ENCODE assay signal across 20 cellular contexts in the genomic region with DNA sequence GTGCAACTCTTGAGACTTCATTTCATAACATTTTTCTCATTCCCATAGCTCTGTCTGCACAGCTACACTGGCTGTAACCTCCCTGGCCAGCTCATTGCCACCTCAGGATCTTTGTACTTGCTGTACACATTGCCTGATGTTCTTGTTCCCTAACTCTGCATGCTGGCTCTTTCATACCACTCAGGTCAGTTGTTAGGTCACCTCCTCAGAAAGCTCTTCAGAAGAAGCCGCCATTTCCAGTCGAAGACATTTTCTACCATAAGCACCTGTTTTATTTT.
A peak's percentile ranks its signal among the peaks of the same experiment; 100 is the strongest.
DNase-seq lines count a peak whose midpoint lies in the region; ATAC-seq, FAIRE-seq and TF ChIP-seq lines count a peak whose summit lies in the region.
"Had no signal": no experiment of that assay in that cellular context is flagged by ENCODE, and none has a peak within 500 bp of the region (broad histone marks: within the 10 kb centered on the region; RNA-seq: fewer than 3 reads in every experiment).

No MANE protein-coding gene starts in this region.

- H3K4me3 ChIP-seq in astrocyte (ENCODE audit: insufficient read depth, low read depth, low read length) (no peak overlapping the region), mucosa of descending colon (no peak overlapping the region)
- H3K4me3 ChIP-seq: A549, HAP-1, SK-N-MC, smooth muscle cell had no signal

- peaks cover 17% of the 10 kb centered on the region for H3K36me3 Mint-ChIP-seq in activated CD4-positive, alpha-beta memory T cell treated with anti-CD3 and anti-CD28 coated beads for 36 hours
- H3K36me3 Mint-ChIP-seq in activated CD4-positive, alpha-beta memory T cell treated with anti-CD3 and anti-CD28 coated beads, Interleukin-2, amount 10 ng/mL, durations not matched to agents 7 days and 5 days (ENCODE audit: low read depth), result peaks cover 29% of the 10 kb centered on the region
- H3K36me3 Mint-ChIP-seq in astrocyte (ENCODE audit: low read depth, unreplicated experiment), result peaks cover 9% of the 10 kb centered on the region

- intact Hi-C loops in activated CD4-positive, alpha-beta memory T cell treated with anti-CD3 and anti-CD28 coated beads for 36 hours (cut with micrococcal nuclease), result loop anchor here (1.0 kb wide), 1 partner anchor 13 kb away; no protein-coding TSS in a partner anchor
- intact Hi-C loops in mucosa of descending colon (cut with DNase I, micrococcal nuclease), result no loop called here

- H3K9ac ChIP-seq in astrocyte (ENCODE audit: low read length), result no peak overlapping the region

- H3K4me2 ChIP-seq in astrocyte (ENCODE audit: low read length), result no peak overlapping the region
- H3K4me2 ChIP-seq: A549, smooth muscle cell had no signal

- H3K27ac ChIP-seq in KOPT-K1 (ENCODE audit: low read depth, low read length, poor library complexity, severe bottlenecking) (peak overlapping the region; percentile 60), astrocyte (ENCODE audit: low read depth, low read length) (no peak overlapping the region)
- H3K27ac ChIP-seq: A549, brain microvascular endothelial cell, SK-N-MC had no signal

- no peak overlapping the region for H2AFZ ChIP-seq in astrocyte (ENCODE audit: low read depth, low read length)

- no peaks in the 10 kb centered on the region for H3K27me3 ChIP-seq in astrocyte (ENCODE audit: insufficient read depth, low read length)
- H3K27me3 ChIP-seq: brain microvascular endothelial cell had no signal

- no peaks in the 10 kb centered on the region for H3K79me2 ChIP-seq in astrocyte (ENCODE audit: insufficient read depth, low read length)

- H3K9me3 ChIP-seq in KOPT-K1 (ENCODE audit: insufficient read depth, low read length, poor library complexity, severe bottlenecking), result no peaks in the 10 kb centered on the region
- no peaks in the 10 kb centered on the region for H3K9me3 ChIP-seq in astrocyte (ENCODE audit: insufficient read depth, low read depth, low read length)
- no peaks in the 10 kb centered on the region for H3K9me3 ChIP-seq in mucosa of descending colon
- H3K9me3 ChIP-seq: A549, HAP-1 had no signal

- no peaks in the 10 kb centered on the region for H3K27me3 Mint-ChIP-seq in activated CD4-positive, alpha-beta memory T cell treated with anti-CD3 and anti-CD28 coated beads for 36 hours
- no peaks in the 10 kb centered on the region for H3K27me3 Mint-ChIP-seq in activated CD4-positive, alpha-beta memory T cell treated with anti-CD3 and anti-CD28 coated beads, Interleukin-2, amount 10 ng/mL, durations not matched to agents 7 days and 5 days
- no peaks in the 10 kb centered on the region for H3K27me3 Mint-ChIP-seq in astrocyte (ENCODE audit: low read depth, unreplicated experiment)
- H3K27me3 Mint-ChIP-seq: activated naive CD4-positive, alpha-beta T cell treated with anti-CD3 and anti-CD28 coated beads, Interleukin-2, amount 50 U/mL, for 24 hours had no signal

- H3K36me3 ChIP-seq in KOPT-K1 (ENCODE audit: insufficient read depth, low read length), result no peaks in the 10 kb centered on the region
- no peaks in the 10 kb centered on the region for H3K36me3 ChIP-seq in astrocyte (ENCODE audit: insufficient read depth, low read length)
- H3K36me3 ChIP-seq in mucosa of descending colon (ENCODE audit: low read depth), result no peaks in the 10 kb centered on the region
- H3K36me3 ChIP-seq: brain microvascular endothelial cell, HAP-1 had no signal

- H3K4me1 ChIP-seq in astrocyte (ENCODE audit: insufficient read depth, low read length) (no peaks in the 10 kb centered on the region), mucosa of descending colon (ENCODE audit: low read depth) (no peaks in the 10 kb centered on the region)
- H3K4me1 ChIP-seq: A549, HAP-1 had no signal

- POLR2A ChIA-PET in activated CD4-positive, alpha-beta memory T cell treated with anti-CD3 and anti-CD28 coated beads for 36 hours (lab: Charles Lee), result interaction anchor here (1.0 to 2.8 kb wide), 4 partner anchors 13 to 26 kb away, joined by 3 to 16 read pairs (median 9); no protein-coding TSS in a partner anchor
- POLR2A ChIA-PET in activated CD4-positive, alpha-beta memory T cell treated with anti-CD3 and anti-CD28 coated beads, Interleukin-2, amount 10 ng/mL, durations not matched to agents 7 days and 5 days (lab: Charles Lee), result interaction anchor here (1.1 to 1.3 kb wide), 2 partner anchors 24 to 26 kb away, joined by 3 read pairs; no protein-coding TSS in a partner anchor

- peak; percentile 29 for ATAC-seq in mucosa of descending colon
- ATAC-seq: A549 had no signal

- TF ChIP-seq CTCF in astrocyte (IDR thresholded peaks at IDR 0.05; ENCODE audit: insufficient read depth, low read depth, low read length) (no peak), mucosa of descending colon (IDR thresholded peaks at IDR 0.05) (no peak), GM13976 (IDR thresholded peaks at IDR 0.05; ENCODE audit: borderline replicate concordance, control extremely low read depth, extremely low read depth, insufficient read depth, missing control alignments) (no peak)

- no peak overlapping the region for H3K4me3 Mint-ChIP-seq in activated CD4-positive, alpha-beta memory T cell treated with anti-CD3 and anti-CD28 coated beads for 36 hours
- H3K4me3 Mint-ChIP-seq in activated CD4-positive, alpha-beta memory T cell treated with anti-CD3 and anti-CD28 coated beads, Interleukin-2, amount 10 ng/mL, durations not matched to agents 7 days and 5 days, result no peak overlapping the region
- peak overlapping the region; percentile 7 for H3K4me3 Mint-ChIP-seq in astrocyte (ENCODE audit: unreplicated experiment)
- H3K4me3 Mint-ChIP-seq: activated naive CD4-positive, alpha-beta T cell treated with anti-CD3 and anti-CD28 coated beads, Interleukin-2, amount 50 U/mL, for 24 hours; mesothelial cell of epicardium had no signal

- in situ Hi-C loops in GM13976 (cut with MboI; ENCODE audit: low sequenced_read_pairs, unreplicated experiment), result no loop called here

- no peaks in the 10 kb centered on the region for H3K9me3 Mint-ChIP-seq in activated CD4-positive, alpha-beta memory T cell treated with anti-CD3 and anti-CD28 coated beads for 36 hours
- H3K9me3 Mint-ChIP-seq in activated CD4-positive, alpha-beta memory T cell treated with anti-CD3 and anti-CD28 coated beads, Interleukin-2, amount 10 ng/mL, durations not matched to agents 7 days and 5 days, result no peaks in the 10 kb centered on the region
- no peaks in the 10 kb centered on the region for H3K9me3 Mint-ChIP-seq in astrocyte (ENCODE audit: unreplicated experiment)
- H3K9me3 Mint-ChIP-seq: activated naive CD4-positive, alpha-beta T cell treated with anti-CD3 and anti-CD28 coated beads, Interleukin-2, amount 50 U/mL, for 24 hours; mesothelial cell of epicardium had no signal

- FAIRE-seq in astrocyte (lab: Jason Lieb, UNC), result no peak
- FAIRE-seq: endothelial cell of umbilical vein had no signal

- peak overlapping the region; percentile 21 for H3K27ac Mint-ChIP-seq in activated CD4-positive, alpha-beta memory T cell treated with anti-CD3 and anti-CD28 coated beads for 36 hours
- no peak overlapping the region for H3K27ac Mint-ChIP-seq in activated CD4-positive, alpha-beta memory T cell treated with anti-CD3 and anti-CD28 coated beads, Interleukin-2, amount 10 ng/mL, durations not matched to agents 7 days and 5 days
- no peak overlapping the region for H3K27ac Mint-ChIP-seq in astrocyte (ENCODE audit: unreplicated experiment)
- H3K27ac Mint-ChIP-seq: activated naive CD4-positive, alpha-beta T cell treated with anti-CD3 and anti-CD28 coated beads, Interleukin-2, amount 50 U/mL, for 24 hours; mesothelial cell of epicardium had no signal

- no peak for DNase-seq in activated CD4-positive, alpha-beta memory T cell treated with anti-CD3 and anti-CD28 coated beads for 36 hours
- DNase-seq in activated CD4-positive, alpha-beta memory T cell treated with anti-CD3 and anti-CD28 coated beads, Interleukin-2, amount 10 ng/mL, durations not matched to agents 7 days and 5 days, result no peak
- DNase-seq in astrocyte (ENCODE audit: low read depth) (no peak), mucosa of descending colon (no peak), NCI-H128 (lab: John Stamatoyannopoulos, UW; ENCODE audit: unreplicated experiment) (no peak), NCI-H1436 treated with DMSO at 0.1 percent for 48 hours (lab: John Stamatoyannopoulos, UW) (no peak), GM13976 (ENCODE audit: low spot score) (no peak)
- DNase-seq: brain microvascular endothelial cell; C1 segment of cervical spinal cord; GDM1; NCI-H146; stimulated activated CD4-positive, alpha-beta T cell treated with anti-CD3 and anti-CD28 coated beads, Interleukin-4, amount 100 ng/mL, for 4 hours had no signal

- peaks cover 65% of the 10 kb centered on the region for H3K4me1 Mint-ChIP-seq in activated CD4-positive, alpha-beta memory T cell treated with anti-CD3 and anti-CD28 coated beads for 36 hours (ENCODE audit: low read depth)
- peaks cover 44% of the 10 kb centered on the region for H3K4me1 Mint-ChIP-seq in activated CD4-positive, alpha-beta memory T cell treated with anti-CD3 and anti-CD28 coated beads, Interleukin-2, amount 10 ng/mL, durations not matched to agents 7 days and 5 days
- no peaks in the 10 kb centered on the region for H3K4me1 Mint-ChIP-seq in astrocyte (ENCODE audit: low read depth, unreplicated experiment)

- peaks cover 20% of the 10 kb centered on the region for H4K20me1 ChIP-seq in astrocyte (ENCODE audit: insufficient read depth, low read length)

- CTCF ChIA-PET in activated CD4-positive, alpha-beta memory T cell treated with anti-CD3 and anti-CD28 coated beads for 36 hours (lab: Charles Lee), result interaction anchor here (1.7 to 2.4 kb wide), 2 partner anchors 26 to 52 kb away, joined by 6 to 9 read pairs; no protein-coding TSS in a partner anchor
- CTCF ChIA-PET in activated CD4-positive, alpha-beta memory T cell treated with anti-CD3 and anti-CD28 coated beads, Interleukin-2, amount 10 ng/mL, durations not matched to agents 7 days and 5 days (lab: Charles Lee), result interaction anchor here (1.8 kb wide), 1 partner anchor 13 kb away, joined by 3 read pairs; no protein-coding TSS in a partner anchor
